Comparison of ENCODE assay signal across 6 cellular contexts in the genomic region with DNA sequence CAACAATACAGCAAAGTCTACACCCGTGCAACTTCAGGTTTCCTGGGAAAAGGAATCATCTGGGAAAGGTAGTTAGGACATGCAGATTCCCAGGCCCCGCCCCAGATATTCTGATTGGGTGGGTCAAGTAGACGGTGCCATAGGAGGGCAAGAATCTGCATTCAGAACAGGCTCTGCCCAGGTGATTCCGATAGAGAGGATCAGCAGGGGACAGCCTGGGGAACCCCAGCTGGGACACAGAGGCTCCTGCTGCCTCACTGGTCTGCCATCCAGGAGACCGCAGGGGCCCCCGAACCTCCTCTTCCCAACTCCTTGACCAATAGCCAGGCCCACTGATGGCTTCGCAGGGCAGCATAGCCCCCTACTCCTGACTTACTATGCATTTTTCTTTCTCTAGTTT.
"Had no signal": no experiment of that assay in that cellular context is flagged by ENCODE, and none has a peak within 500 bp of the region (broad histone marks: within the 10 kb centered on the region; RNA-seq: fewer than 3 reads in every experiment).

No MANE protein-coding gene starts in this region.

- H3K9ac ChIP-seq: GM23248 had no signal

- DNase-seq: GM23248, H9, HCEC 1CT had no signal

- H3K27ac ChIP-seq: GM23248, HL-60 had no signal

- H3K4me3 ChIP-seq: GM23248 had no signal

- H3K4me1 Mint-ChIP-seq: IgD-negative memory B cell had no signal

- H2AFZ ChIP-seq: GM23248 had no signal

- H3K9me3 Mint-ChIP-seq: H9 had no signal

- H3K36me3 Mint-ChIP-seq: IgD-negative memory B cell had no signal

- H3K4me3 Mint-ChIP-seq: H9, IgD-negative memory B cell had no signal

- ATAC-seq: HepG2 had no signal
